In genomic region chr6:11785953-11786579, GRCh38 we compare ENCODE assay signal across 8 cellular contexts. TPM values are rescaled to one million over a fixed set of nuclear protein-coding genes. Genes with fewer than 3 reads are reported as not detected.
DNase-seq lines count a peak whose midpoint lies in the region; ATAC-seq, FAIRE-seq and TF ChIP-seq lines count a peak whose summit lies in the region.
"Had no signal": no experiment of that assay in that cellular context is flagged by ENCODE, and none has a peak within 500 bp of the region (broad histone marks: within the 10 kb centered on the region; RNA-seq: fewer than 3 reads in every experiment).

No MANE protein-coding gene starts in this region.

- H3K27me3 Mint-ChIP-seq in T-helper 1 cell treated with Interleukin-12 subunit alpha and Interleukin-12 subunit beta and Interleukin-4 antibody, amounts not matched to agents 30 μg/mL and 1 μg/mL, for 36 hours (ENCODE audit: low read depth): no peaks in the 10 kb centered on the region
- no peaks in the 10 kb centered on the region for H3K27me3 Mint-ChIP-seq in Calu3 (ENCODE audit: unreplicated experiment)
- no peaks in the 10 kb centered on the region for H3K27me3 Mint-ChIP-seq in neural progenitor cell (ENCODE audit: insufficient read depth, low read depth)

- TF ChIP-seq CTCF in pancreas (IDR thresholded peaks at IDR 0.05): no peak
- TF ChIP-seq CTCF in Calu3 (IDR thresholded peaks at IDR 0.05; ENCODE audit: unreplicated experiment): no peak
- TF ChIP-seq CTCF in neural progenitor cell (IDR thresholded peaks at IDR 0.05): no peak

- peaks cover 1% of the 10 kb centered on the region for H3K36me3 Mint-ChIP-seq in T-helper 1 cell treated with Interleukin-12 subunit alpha and Interleukin-12 subunit beta and Interleukin-4 antibody, amounts not matched to agents 30 μg/mL and 1 μg/mL, for 36 hours (ENCODE audit: low read depth)
- H3K36me3 Mint-ChIP-seq in Calu3 (ENCODE audit: insufficient read depth, unreplicated experiment) (no peaks in the 10 kb centered on the region), neural progenitor cell (peaks cover 2% of the 10 kb centered on the region)

- H3K36me3 ChIP-seq in pancreas (no peaks in the 10 kb centered on the region), neural progenitor cell (peaks cover 4% of the 10 kb centered on the region)
- H3K36me3 ChIP-seq: SJSA1 had no signal

- H3K4me2 ChIP-seq in neural progenitor cell: no peak overlapping the region

- H3K4me1 Mint-ChIP-seq in T-helper 1 cell treated with Interleukin-12 subunit alpha and Interleukin-12 subunit beta and Interleukin-4 antibody, amounts not matched to agents 30 μg/mL and 1 μg/mL, for 36 hours (ENCODE audit: low read depth): peaks cover 16% of the 10 kb centered on the region
- H3K4me1 Mint-ChIP-seq in Calu3 (ENCODE audit: low read depth, unreplicated experiment) (peaks cover 9% of the 10 kb centered on the region), neural progenitor cell (no peaks in the 10 kb centered on the region)

- peak; percentile 81 for ATAC-seq in GM19025 (IDR thresholded peaks at IDR 0.05; ENCODE audit: low read depth, unreplicated experiment)
- peak; percentile 89 for ATAC-seq in HG02870 (IDR thresholded peaks at IDR 0.05; ENCODE audit: unreplicated experiment)
- ATAC-seq in pancreas: peak; percentile 66 to 87 (median 78)

- H3K4me1 ChIP-seq in pancreas (peaks cover 0 to 16% (median 11%) of the 10 kb centered on the region in 3 donors), neural progenitor cell (peaks cover 6% of the 10 kb centered on the region)
- H3K4me1 ChIP-seq: SJSA1 had no signal

- H3K27ac ChIP-seq in pancreas (peak overlapping the region in 3 of 4 donors; percentile 22 to 71 (median 69)), neural progenitor cell (no peak overlapping the region)
- H3K27ac ChIP-seq: SJSA1 had no signal

- no peak for FAIRE-seq in pancreas (lab: Jason Lieb, UNC)

- H3F3A ChIP-seq in neural progenitor cell (ENCODE audit: low read depth): no peaks in the 10 kb centered on the region

- H3K27ac Mint-ChIP-seq in T-helper 1 cell treated with Interleukin-12 subunit alpha and Interleukin-12 subunit beta and Interleukin-4 antibody, amounts not matched to agents 30 μg/mL and 1 μg/mL, for 36 hours: no peak overlapping the region
- H3K27ac Mint-ChIP-seq in Calu3 (ENCODE audit: unreplicated experiment) (no peak overlapping the region), neural progenitor cell (no peak overlapping the region)

- H3K27me3 ChIP-seq in pancreas: no peaks in the 10 kb centered on the region
- no peaks in the 10 kb centered on the region for H3K27me3 ChIP-seq in neural progenitor cell
- H3K27me3 ChIP-seq: SJSA1 had no signal

- no peak overlapping the region for H3K4me3 ChIP-seq in pancreas
- H3K4me3 ChIP-seq in neural progenitor cell: no peak overlapping the region
- H3K4me3 ChIP-seq: SJSA1 had no signal

- H3K79me2 ChIP-seq in neural progenitor cell (ENCODE audit: low read depth): no peaks in the 10 kb centered on the region

- BruUV-seq in Calu3 (replicated peaks; lab: Mats Ljungman, UMichigan): no TSS peak

- peak in 5 of 6 donors; percentile 20 to 72 (median 39) for DNase-seq in pancreas
- no peak for DNase-seq in Calu3
- DNase-seq in HPDE6-E6E7 (ENCODE audit: extremely low spot score): no peak
- no peak for DNase-seq in neural progenitor cell (ENCODE audit: low spot score)

- no peaks in the 10 kb centered on the region for H4K20me1 ChIP-seq in neural progenitor cell (ENCODE audit: low read depth)

- peak overlapping the region; percentile 62 for H3K4me3 Mint-ChIP-seq in T-helper 1 cell treated with Interleukin-12 subunit alpha and Interleukin-12 subunit beta and Interleukin-4 antibody, amounts not matched to agents 30 μg/mL and 1 μg/mL, for 36 hours
- no peak overlapping the region for H3K4me3 Mint-ChIP-seq in Calu3 (ENCODE audit: low read depth, unreplicated experiment)
- H3K4me3 Mint-ChIP-seq in neural progenitor cell: no peak overlapping the region

- H3K9me3 ChIP-seq in pancreas: peaks cover 0 to 2% (median 0%) of the 10 kb centered on the region in 4 donors
- H3K9me3 ChIP-seq in neural progenitor cell (ENCODE audit: low read depth): no peaks in the 10 kb centered on the region
- H3K9me3 ChIP-seq: SJSA1 had no signal

- 50 to 55% methylated on average over 11 of the region's 11 CpGs for WGBS in pancreas, 2 donors

- no peak overlapping the region for H2AFZ ChIP-seq in neural progenitor cell (replicated peaks)

- CTCF ChIA-PET in Calu3 (lab: Charles Lee): interaction anchor here (0.9 kb wide), 1 partner anchor 16 kb away, joined by 3 read pairs; no protein-coding TSS in a partner anchor

- H3K9ac ChIP-seq in neural progenitor cell: no peak overlapping the region

- H3K9me3 Mint-ChIP-seq in T-helper 1 cell treated with Interleukin-12 subunit alpha and Interleukin-12 subunit beta and Interleukin-4 antibody, amounts not matched to agents 30 μg/mL and 1 μg/mL, for 36 hours: peaks cover 11% of the 10 kb centered on the region
- no peaks in the 10 kb centered on the region for H3K9me3 Mint-ChIP-seq in Calu3 (ENCODE audit: low read depth, unreplicated experiment)
- H3K9me3 Mint-ChIP-seq in neural progenitor cell: peaks cover 4% of the 10 kb centered on the region

- intact Hi-C loops in pancreas (cut with DNase I): no loop called here
- intact Hi-C loops in Calu3 (cut with micrococcal nuclease; ENCODE audit: unreplicated experiment): no loop called here

RNA-seq across cellular contexts. Expression of gene ADTRP, which starts 7.5 kb away (rescaled TPM):
- under 1 TPM in 4 of 6 donors, not detected in 2; 0.09 to 0.44 (median 0.18) TPM for total RNA-seq in pancreas
- under 1 TPM in 1 of 2 donors, not detected in 1; 0.34 TPM for polyA plus RNA-seq in pancreas
- total RNA-seq in Calu3 (2022): 0.54 TPM in 1 of 2 replicates, not detected in the other
- not detected in 2 replicates for total RNA-seq in neural progenitor cell (ENCODE audit: low replicate concordance)

Comparison
In these comparisons a context has a peak if more than half of its experiments do, and no peak if none do; other contexts are left out.
1. DNase-seq: peak in pancreas (5 of 6); none in Calu3 (single experiment), HPDE6-E6E7 (single experiment) and neural progenitor cell (single experiment).
2. Peak in every context shown above with its lines, with median percentiles within 50 percentile points of each other: ATAC-seq.